23 cellular contexts compared by ENCODE assay signal in genomic region chr15:78088773-78089080, GRCh38. TPM values are rescaled to one million over a fixed set of nuclear protein-coding genes. Genes with fewer than 3 reads are reported as not detected.
DNase-seq lines count a peak whose midpoint lies in the region; ATAC-seq, FAIRE-seq and TF ChIP-seq lines count a peak whose summit lies in the region.
"Had no signal": no experiment of that assay in that cellular context is flagged by ENCODE, and none has a peak within 500 bp of the region (broad histone marks: within the 10 kb centered on the region; RNA-seq: fewer than 3 reads in every experiment).

No MANE protein-coding gene starts in this region.

- no peak overlapping the region for H3K4me3 Mint-ChIP-seq in GM23338
- H3K4me3 Mint-ChIP-seq: CD8-positive, alpha-beta T cell had no signal

- FAIRE-seq in small intestine (lab: Jason Lieb, UNC): no peak
- FAIRE-seq: D721Med had no signal

- no peak overlapping the region for H3K27ac Mint-ChIP-seq in GM23338
- H3K27ac Mint-ChIP-seq: CD8-positive, alpha-beta T cell had no signal

- H3K36me3 Mint-ChIP-seq in GM23338 (ENCODE audit: low read depth): no peaks in the 10 kb centered on the region
- H3K36me3 Mint-ChIP-seq: CD8-positive, alpha-beta T cell had no signal

- H3K79me2 ChIP-seq in GM23338 (replicated peaks; ENCODE audit: insufficient read depth): no peaks in the 10 kb centered on the region

- H3K27ac ChIP-seq in GM23338 (ENCODE audit: low read depth) (no peak overlapping the region), small intestine (ENCODE audit: low read depth in 1 of 2, low read length in 1 of 2) (no peak overlapping the region)
- H3K27ac ChIP-seq: GM23248 had no signal

- no peaks in the 10 kb centered on the region for H3F3A ChIP-seq in GM23338 (replicated peaks; ENCODE audit: low read depth)

- no peaks in the 10 kb centered on the region for H3K9me2 ChIP-seq in GM23338 (ENCODE audit: insufficient read depth)

- no peaks in the 10 kb centered on the region; the same call in 2 of the 3 replicates for H3K9me3 Mint-ChIP-seq in GM23338
- H3K9me3 Mint-ChIP-seq: CD8-positive, alpha-beta T cell had no signal

- H3K36me3 ChIP-seq in GM23338 (ENCODE audit: insufficient read depth) (no peaks in the 10 kb centered on the region), small intestine (ENCODE audit: control insufficient read depth in 2 of 2, insufficient read depth in 2 of 2, low read length in 2 of 2) (no peaks in the 10 kb centered on the region)
- H3K36me3 ChIP-seq: BE2C had no signal

- H3K27me3 Mint-ChIP-seq in GM23338 (ENCODE audit: insufficient read depth, low read depth, poor library complexity): peaks cover 6% of the 10 kb centered on the region

- no peak overlapping the region for H3K4me2 ChIP-seq in GM23338

- H3K4me1 Mint-ChIP-seq in GM23338: peaks cover 4% of the 10 kb centered on the region; the same call in 2 of the 3 replicates

- no peaks in the 10 kb centered on the region for H4K20me1 ChIP-seq in GM23338 (replicated peaks; ENCODE audit: insufficient read depth)

- H3K4me1 ChIP-seq in GM23338 (ENCODE audit: insufficient read depth) (no peaks in the 10 kb centered on the region), small intestine (ENCODE audit: control insufficient read depth in 2 of 2, insufficient read depth in 1 of 2, low read depth in 1 of 2, low read length in 1 of 2) (peaks cover 1 to 4% of the 10 kb centered on the region in 2 donors)
- H3K4me1 ChIP-seq: BE2C had no signal

- H3K27me3 ChIP-seq in GM23338 (ENCODE audit: insufficient read depth) (no peaks in the 10 kb centered on the region), small intestine (ENCODE audit: control insufficient read depth in 2 of 2, insufficient read depth in 2 of 2, low read length in 2 of 2) (no peaks in the 10 kb centered on the region)
- H3K27me3 ChIP-seq: BE2C had no signal

- WGBS in small intestine, 3 donors: 10 to 65% (median 37%) methylated on average over 3 of the region's 3 CpGs

- no peak for TF ChIP-seq CTCF in GM23338 (conservative IDR thresholded peaks at IDR 0.05; ENCODE audit: low read depth in 2 of 2)

- H2AFZ ChIP-seq in GM23338: no peak overlapping the region
- H2AFZ ChIP-seq: GM23248 had no signal

- ATAC-seq in GM23338: peak; percentile 78
- ATAC-seq in left lobe of liver: peak; percentile 80
- no peak for ATAC-seq in GM19023 (IDR thresholded peaks at IDR 0.05; ENCODE audit: unreplicated experiment)
- ATAC-seq: CD8-positive, alpha-beta T cell had no signal

- DNase-seq in GM23338 (ENCODE audit: low spot score) (no peak), NCI-H526 treated with DMSO at 0.1 percent for 48 hours (lab: John Stamatoyannopoulos, UW) (peak; percentile 93), left lobe of liver (ENCODE audit: low spot score) (peak; percentile 74), small intestine (peak; percentile 68), NCI-H748 (lab: John Stamatoyannopoulos, UW; ENCODE audit: unreplicated experiment) (no peak), NOMO-1 treated with DMSO at 0.1 percent for 48 hours (lab: John Stamatoyannopoulos, UW; ENCODE audit: unreplicated experiment) (no peak), NOMO-1 (lab: John Stamatoyannopoulos, UW; ENCODE audit: unreplicated experiment in 2 of 2) (no peak)
- DNase-seq: BE2C; CD8-positive, alpha-beta T cell; DMS79; GM23248; KG1; NCI-H1092; NCI-H1694; NCI-H2107; NCI-H2227 treated with DMSO at 0.1 percent for 48 hours; NCI-H524 treated with DMSO at 0.1 percent for 48 hours; SW 1271 had no signal

- no peak overlapping the region for H3K4me3 ChIP-seq in GM23338
- H3K4me3 ChIP-seq in small intestine (ENCODE audit: low read depth in 1 of 2, low read length in 2 of 2): no peak overlapping the region
- H3K4me3 ChIP-seq: GM23248 had no signal

- no peaks in the 10 kb centered on the region for H3K9me3 ChIP-seq in small intestine (ENCODE audit: control insufficient read depth, low read depth)
- H3K9me3 ChIP-seq: BE2C had no signal

TF ChIP-seq in GM23338, 12 proteins besides CTCF, POLR2A, EP300 and RAD21 (continues in another document):
- TF ChIP-seq ETS1 (IDR thresholded peaks at IDR 0.05) (no peak), EZH2 (IDR thresholded peaks at IDR 0.05; ENCODE audit: low read depth, unreplicated experiment) (no peak), CREB1 (CRISPR knock-in tag; IDR thresholded peaks at IDR 0.05; ENCODE audit: low read depth) (no peak), REST (IDR thresholded peaks at IDR 0.05; ENCODE audit: unreplicated experiment) (no peak), POLR2AphosphoS5 (IDR thresholded peaks at IDR 0.05; ENCODE audit: low read depth) (no peak), NANOG (IDR thresholded peaks at IDR 0.05; ENCODE audit: borderline replicate concordance) (no peak), EZH2phosphoT487 (IDR thresholded peaks at IDR 0.05; ENCODE audit: unreplicated experiment) (no peak), ZNF114 (CRISPR knock-in tag; IDR thresholded peaks at IDR 0.05) (no peak), ZNF331 (CRISPR knock-in tag; IDR thresholded peaks at IDR 0.05; ENCODE audit: low read depth) (no peak), JUNB (IDR thresholded peaks at IDR 0.05; ENCODE audit: unreplicated experiment) (no peak)

RNA-seq across cellular contexts. Expression of gene SH2D7, which starts 3.6 kb away (rescaled TPM):
- total RNA-seq in GM23338 (2014; rRNA removed; shearing (Covaris generic)): not detected in 2 replicates
- 0.31 and 0.33 TPM in 2 replicates for polyA plus RNA-seq in GM23338 (2016; fragmentation: Nextera tagmentation; extraction: Ambion mirVana)
- total RNA-seq in left lobe of liver: not detected
- 1 to 10 TPM; 1.7 to 3.8 (median 2.9) TPM for polyA plus RNA-seq in small intestine
- total RNA-seq: CD8-positive, alpha-beta T cell; GM23248; M059J; SK-MEL-5 had no signal
- polyA plus RNA-seq: AG04450, GM23248 had no signal

RNA-seq across cellular contexts. Expression of gene TBC1D2B, which starts 11.2 kb away (rescaled TPM):
- 17.0 and 17.8 TPM in 2 replicates for total RNA-seq in GM23338 (2014; rRNA removed; shearing (Covaris generic))
- polyA plus RNA-seq in GM23338 (2016; fragmentation: Nextera tagmentation; extraction: Ambion mirVana) (3.6 and 5.2 TPM in 2 replicates), small intestine (10 to 100 TPM in 1 of 3 donors, 1 to 10 TPM in 2; 7.6 to 16.0 (median 7.8) TPM)
- 50.4 TPM for total RNA-seq in left lobe of liver

RNA-seq across cellular contexts. Expression of gene CIB2, which starts 42.5 kb away (rescaled TPM):
- 62.6 and 64.4 TPM in 2 replicates for total RNA-seq in GM23338 (2014; rRNA removed; shearing (Covaris generic))
- polyA plus RNA-seq in GM23338 (2016; fragmentation: Nextera tagmentation; extraction: Ambion mirVana) (56.6 and 59.5 TPM in 2 replicates), small intestine (10 to 100 TPM; 12.7 to 56.2 (median 48.8) TPM)
- 0.20 TPM for total RNA-seq in left lobe of liver

Comparison
In these comparisons a context has a peak if more than half of its experiments do, and no peak if none do; other contexts are left out.
1. DNase-seq: peak in NCI-H526 treated with DMSO at 0.1 percent for 48 hours (single experiment), left lobe of liver (single experiment) and small intestine (single experiment); none in GM23338 (single experiment), NCI-H748 (single experiment), NOMO-1 treated with DMSO at 0.1 percent for 48 hours (single experiment) and NOMO-1 (0 of 2).
2. RNA of gene CIB2, which starts 42.5 kb away (total RNA-seq): 62.6 to 64.4 TPM in GM23338; 0.20 TPM in left lobe of liver (single experiment); every median in the first group is over 10 times any median in the second.